1 cellular context compared by ENCODE assay signal in the genomic region with DNA sequence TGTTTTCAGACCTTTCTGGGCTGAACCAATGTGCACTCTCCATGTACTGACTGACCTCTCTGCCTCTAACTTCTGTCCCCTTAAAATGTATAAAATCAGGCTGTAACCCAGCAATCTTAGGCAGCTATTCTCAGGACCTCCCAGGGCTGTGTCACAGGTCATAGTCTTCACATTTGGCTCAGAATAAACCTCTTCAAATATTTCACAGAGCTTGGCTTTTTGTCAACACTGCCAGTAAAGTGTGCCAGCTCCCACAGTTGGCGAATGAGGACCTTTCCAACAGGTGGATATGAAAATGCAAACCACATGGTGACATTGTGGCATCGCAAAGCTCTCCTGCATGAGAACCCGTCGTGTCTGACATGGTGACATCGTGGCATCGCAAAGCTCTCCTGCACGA.
TF ChIP-seq lines count a peak whose summit lies in the region.

No MANE protein-coding gene starts in this region.

TF ChIP-seq in liver, 16 proteins besides CTCF, POLR2A, EP300 and RAD21 (continued from another document):
- TF ChIP-seq, protein P1, sequence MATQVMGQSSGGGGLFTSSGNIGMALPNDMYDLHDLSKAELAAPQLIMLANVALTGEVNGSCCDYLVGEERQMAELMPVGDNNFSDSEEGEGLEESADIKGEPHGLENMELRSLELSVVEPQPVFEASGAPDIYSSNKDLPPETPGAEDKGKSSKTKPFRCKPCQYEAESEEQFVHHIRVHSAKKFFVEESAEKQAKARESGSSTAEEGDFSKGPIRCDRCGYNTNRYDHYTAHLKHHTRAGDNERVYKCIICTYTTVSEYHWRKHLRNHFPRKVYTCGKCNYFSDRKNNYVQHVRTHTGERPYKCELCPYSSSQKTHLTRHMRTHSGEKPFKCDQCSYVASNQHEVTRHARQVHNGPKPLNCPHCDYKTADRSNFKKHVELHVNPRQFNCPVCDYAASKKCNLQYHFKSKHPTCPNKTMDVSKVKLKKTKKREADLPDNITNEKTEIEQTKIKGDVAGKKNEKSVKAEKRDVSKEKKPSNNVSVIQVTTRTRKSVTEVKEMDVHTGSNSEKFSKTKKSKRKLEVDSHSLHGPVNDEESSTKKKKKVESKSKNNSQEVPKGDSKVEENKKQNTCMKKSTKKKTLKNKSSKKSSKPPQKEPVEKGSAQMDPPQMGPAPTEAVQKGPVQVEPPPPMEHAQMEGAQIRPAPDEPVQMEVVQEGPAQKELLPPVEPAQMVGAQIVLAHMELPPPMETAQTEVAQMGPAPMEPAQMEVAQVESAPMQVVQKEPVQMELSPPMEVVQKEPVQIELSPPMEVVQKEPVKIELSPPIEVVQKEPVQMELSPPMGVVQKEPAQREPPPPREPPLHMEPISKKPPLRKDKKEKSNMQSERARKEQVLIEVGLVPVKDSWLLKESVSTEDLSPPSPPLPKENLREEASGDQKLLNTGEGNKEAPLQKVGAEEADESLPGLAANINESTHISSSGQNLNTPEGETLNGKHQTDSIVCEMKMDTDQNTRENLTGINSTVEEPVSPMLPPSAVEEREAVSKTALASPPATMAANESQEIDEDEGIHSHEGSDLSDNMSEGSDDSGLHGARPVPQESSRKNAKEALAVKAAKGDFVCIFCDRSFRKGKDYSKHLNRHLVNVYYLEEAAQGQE (IDR thresholded peaks at IDR 0.05): no peak
- TF ChIP-seq HNF4G (IDR thresholded peaks at IDR 0.05): no peak
- TF ChIP-seq TAF1 (conservative IDR thresholded peaks at IDR 0.05): no peak
- no peak for TF ChIP-seq GABPA (IDR thresholded peaks at IDR 0.05 in 1 of 2, conservative IDR thresholded peaks at IDR 0.05 in 1 of 2)
- TF ChIP-seq HNF4A (conservative IDR thresholded peaks at IDR 0.05): peak; percentile 43 to 71
- TF ChIP-seq, protein P2, sequence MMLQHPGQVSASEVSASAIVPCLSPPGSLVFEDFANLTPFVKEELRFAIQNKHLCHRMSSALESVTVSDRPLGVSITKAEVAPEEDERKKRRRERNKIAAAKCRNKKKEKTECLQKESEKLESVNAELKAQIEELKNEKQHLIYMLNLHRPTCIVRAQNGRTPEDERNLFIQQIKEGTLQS (IDR thresholded peaks at IDR 0.05): no peak
- no peak for TF ChIP-seq FOXA1 (IDR thresholded peaks at IDR 0.05)
- TF ChIP-seq, protein P3, sequence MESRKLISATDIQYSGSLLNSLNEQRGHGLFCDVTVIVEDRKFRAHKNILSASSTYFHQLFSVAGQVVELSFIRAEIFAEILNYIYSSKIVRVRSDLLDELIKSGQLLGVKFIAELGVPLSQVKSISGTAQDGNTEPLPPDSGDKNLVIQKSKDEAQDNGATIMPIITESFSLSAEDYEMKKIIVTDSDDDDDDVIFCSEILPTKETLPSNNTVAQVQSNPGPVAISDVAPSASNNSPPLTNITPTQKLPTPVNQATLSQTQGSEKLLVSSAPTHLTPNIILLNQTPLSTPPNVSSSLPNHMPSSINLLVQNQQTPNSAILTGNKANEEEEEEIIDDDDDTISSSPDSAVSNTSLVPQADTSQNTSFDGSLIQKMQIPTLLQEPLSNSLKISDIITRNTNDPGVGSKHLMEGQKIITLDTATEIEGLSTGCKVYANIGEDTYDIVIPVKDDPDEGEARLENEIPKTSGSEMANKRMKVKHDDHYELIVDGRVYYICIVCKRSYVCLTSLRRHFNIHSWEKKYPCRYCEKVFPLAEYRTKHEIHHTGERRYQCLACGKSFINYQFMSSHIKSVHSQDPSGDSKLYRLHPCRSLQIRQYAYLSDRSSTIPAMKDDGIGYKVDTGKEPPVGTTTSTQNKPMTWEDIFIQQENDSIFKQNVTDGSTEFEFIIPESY (IDR thresholded peaks at IDR 0.05): no peak
- no peak for TF ChIP-seq YY1 (IDR thresholded peaks at IDR 0.05)
- no peak for TF ChIP-seq FOXA2 (IDR thresholded peaks at IDR 0.05)
- no peak for TF ChIP-seq JUND (IDR thresholded peaks at IDR 0.05)
- TF ChIP-seq, protein P4, sequence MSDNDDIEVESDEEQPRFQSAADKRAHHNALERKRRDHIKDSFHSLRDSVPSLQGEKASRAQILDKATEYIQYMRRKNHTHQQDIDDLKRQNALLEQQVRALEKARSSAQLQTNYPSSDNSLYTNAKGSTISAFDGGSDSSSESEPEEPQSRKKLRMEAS (IDR thresholded peaks at IDR 0.05): no peak
